In the genomic region with DNA sequence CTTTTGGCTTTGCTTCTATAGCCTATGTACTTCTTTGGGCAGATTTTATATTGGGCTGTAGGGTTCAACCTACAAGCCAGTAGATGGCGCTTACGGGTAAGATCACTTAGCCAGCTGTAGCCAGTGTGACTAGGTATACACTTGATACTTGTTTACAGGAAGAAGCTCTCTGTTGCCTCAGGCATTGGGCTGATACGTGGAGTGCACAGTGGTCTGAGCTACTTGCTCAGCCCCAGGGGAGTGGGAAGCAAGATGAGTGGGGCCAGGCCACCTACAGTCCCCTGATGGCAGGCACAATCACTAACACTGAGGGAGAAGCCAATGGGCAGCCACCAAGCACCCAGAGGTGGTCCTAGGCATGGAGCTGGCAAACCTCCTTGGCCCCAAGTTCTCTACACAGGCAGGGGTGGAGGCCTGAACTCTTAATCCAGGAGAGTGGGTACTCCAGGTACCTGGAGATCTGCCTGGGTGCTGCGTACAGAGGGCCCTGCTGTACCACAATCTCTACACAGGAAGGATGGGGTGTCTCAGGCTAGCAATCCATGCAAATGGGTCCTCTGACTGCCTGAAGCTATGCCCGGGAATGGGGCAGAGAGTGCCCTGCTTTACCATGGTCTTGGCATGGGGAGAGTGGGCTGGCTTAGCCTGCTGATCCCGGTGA, we compare ENCODE assay signal across 8 cellular contexts.
DNase-seq lines count a peak whose midpoint lies in the region; ATAC-seq lines count a peak whose summit lies in the region.

No MANE protein-coding gene starts in this region.

- intact Hi-C loops in naive thymus-derived CD4-positive, alpha-beta T cell (cut with micrococcal nuclease) = loop anchor here in 1 of 2 donors (1.0 to 5.0 kb wide), 2 partner anchors 36 to 214 kb away; no protein-coding TSS in a partner anchor

- no peaks in the 10 kb centered on the region for H3K9me3 ChIP-seq in HAP-1
- no peaks in the 10 kb centered on the region for H3K9me3 ChIP-seq in naive thymus-derived CD4-positive, alpha-beta T cell (ENCODE audit: control insufficient read depth in 2 of 3, low read length in 3 of 3)

- peaks cover 13% of the 10 kb centered on the region for H3K4me1 ChIP-seq in HAP-1
- no peaks in the 10 kb centered on the region for H3K4me1 ChIP-seq in naive thymus-derived CD4-positive, alpha-beta T cell (ENCODE audit: control insufficient read depth in 2 of 2, insufficient read depth in 2 of 2, low read length in 2 of 2)

- H3K27ac Mint-ChIP-seq in activated CD4-positive, alpha-beta T cell treated with anti-CD3 and anti-CD28 coated beads, Interleukin-2, amount 10 ng/mL, durations not matched to agents 7 days and 5 days = peak overlapping the region; percentile 68
- H3K27ac Mint-ChIP-seq in naive thymus-derived CD4-positive, alpha-beta T cell = peak overlapping the region in 2 of 9 donors; percentile 74 to 92

- no peak overlapping the region for H3K4me3 Mint-ChIP-seq in activated CD4-positive, alpha-beta T cell treated with anti-CD3 and anti-CD28 coated beads, Interleukin-2, amount 10 ng/mL, durations not matched to agents 7 days and 5 days
- H3K4me3 Mint-ChIP-seq in naive thymus-derived CD4-positive, alpha-beta T cell = peak overlapping the region in 2 of 10 donors; percentile 1 to 18

- no peaks in the 10 kb centered on the region for H3K27me3 Mint-ChIP-seq in activated CD4-positive, alpha-beta T cell treated with anti-CD3 and anti-CD28 coated beads, Interleukin-2, amount 10 ng/mL, durations not matched to agents 7 days and 5 days
- H3K27me3 Mint-ChIP-seq in naive thymus-derived CD4-positive, alpha-beta T cell = no peaks in the 10 kb centered on the region

- no peak overlapping the region for H3K27ac ChIP-seq in naive thymus-derived CD4-positive, alpha-beta T cell (ENCODE audit: low read depth, low read length)

- ATAC-seq in naive thymus-derived CD4-positive, alpha-beta T cell = peak; percentile 81

- peaks cover 10% of the 10 kb centered on the region for H3K4me1 Mint-ChIP-seq in activated CD4-positive, alpha-beta T cell treated with anti-CD3 and anti-CD28 coated beads, Interleukin-2, amount 10 ng/mL, durations not matched to agents 7 days and 5 days
- H3K4me1 Mint-ChIP-seq in naive thymus-derived CD4-positive, alpha-beta T cell = peaks cover 10 to 37% (median 26%) of the 10 kb centered on the region in 7 donors

- H3K4me3 ChIP-seq in HAP-1 = no peak overlapping the region
- no peak overlapping the region for H3K4me3 ChIP-seq in naive thymus-derived CD4-positive, alpha-beta T cell (ENCODE audit: low read length)

- H3K9me3 Mint-ChIP-seq in activated CD4-positive, alpha-beta T cell treated with anti-CD3 and anti-CD28 coated beads, Interleukin-2, amount 10 ng/mL, durations not matched to agents 7 days and 5 days = peaks cover 3% of the 10 kb centered on the region
- peaks cover 0 to 36% (median 19%) of the 10 kb centered on the region in 11 donors for H3K9me3 Mint-ChIP-seq in naive thymus-derived CD4-positive, alpha-beta T cell

- in situ Hi-C loops in HAP-1 (cut with MboI; ENCODE audit: low sequenced_read_pairs) = no loop called here

- CTCF ChIA-PET in activated CD4-positive, alpha-beta T cell treated with anti-CD3 and anti-CD28 coated beads, Interleukin-2, amount 10 ng/mL, durations not matched to agents 7 days and 5 days (lab: Charles Lee) = interaction anchor here (0.6 to 1.6 kb wide), 5 partner anchors 14 to 1145 kb away, joined by 3 to 7 read pairs (median 3); no protein-coding TSS in a partner anchor
- CTCF ChIA-PET in naive thymus-derived CD4-positive, alpha-beta T cell (lab: Charles Lee) = no interaction called here

- POLR2A ChIA-PET in activated CD4-positive, alpha-beta T cell treated with anti-CD3 and anti-CD28 coated beads, Interleukin-2, amount 10 ng/mL, durations not matched to agents 7 days and 5 days (lab: Charles Lee) = no interaction called here
- POLR2A ChIA-PET in naive thymus-derived CD4-positive, alpha-beta T cell (lab: Charles Lee) = no interaction called here

- H3K36me3 ChIP-seq in HAP-1 (replicated peaks) = no peaks in the 10 kb centered on the region
- no peaks in the 10 kb centered on the region for H3K36me3 ChIP-seq in naive thymus-derived CD4-positive, alpha-beta T cell (ENCODE audit: control insufficient read depth in 2 of 3, insufficient read depth in 3 of 3, low read length in 3 of 3)

- DNase-seq in activated CD4-positive, alpha-beta T cell treated with anti-CD3 and anti-CD28 coated beads, Interleukin-2, amount 10 ng/mL, durations not matched to agents 7 days and 5 days = peak; percentile 62
- no peak for DNase-seq in activated CD4-positive, alpha-beta T cell treated with anti-CD3 and anti-CD28 coated beads, Interleukin-2, amount 50 U/mL, for 1 hour
- DNase-seq in HAP-1 (ENCODE audit: low spot score in 2 of 2) (peak; percentile 20 to 51), NCI-H510A (lab: John Stamatoyannopoulos, UW) (peak; percentile 57), brain pericyte (ENCODE audit: low read depth, low spot score) (peak; percentile 5), nucleus accumbens (lab: John Stamatoyannopoulos, UW) (no peak)
- DNase-seq in naive thymus-derived CD4-positive, alpha-beta T cell = peak in 1 of 9 donors; percentile 22
- no peak for DNase-seq in central memory CD4-positive, alpha-beta T cell

- peaks cover 4% of the 10 kb centered on the region for H3K36me3 Mint-ChIP-seq in activated CD4-positive, alpha-beta T cell treated with anti-CD3 and anti-CD28 coated beads, Interleukin-2, amount 10 ng/mL, durations not matched to agents 7 days and 5 days (ENCODE audit: low read depth)
- peaks cover 3 to 40% (median 32%) of the 10 kb centered on the region in 5 donors for H3K36me3 Mint-ChIP-seq in naive thymus-derived CD4-positive, alpha-beta T cell

- H3K27me3 ChIP-seq in HAP-1 (ENCODE audit: low read depth) = peaks cover 14% of the 10 kb centered on the region; the same call in 1 of the 2 replicates
- H3K27me3 ChIP-seq in naive thymus-derived CD4-positive, alpha-beta T cell (ENCODE audit: control insufficient read depth in 2 of 2, insufficient read depth in 2 of 2, low read length in 2 of 2) = no peaks in the 10 kb centered on the region

Comparison
In these comparisons a context has a peak if more than half of its experiments do, and no peak if none do; other contexts are left out.
1. DNase-seq: peak in activated CD4-positive, alpha-beta T cell treated with anti-CD3 and anti-CD28 coated beads, Interleukin-2, amount 10 ng/mL, durations not matched to agents 7 days and 5 days (single experiment), HAP-1 (2 of 2), NCI-H510A (single experiment) and brain pericyte (single experiment); none in activated CD4-positive, alpha-beta T cell treated with anti-CD3 and anti-CD28 coated beads, Interleukin-2, amount 50 U/mL, for 1 hour (single experiment), nucleus accumbens (0 of 56) and central memory CD4-positive, alpha-beta T cell (single experiment).